ENCODE assay signal across 8 cellular contexts in the genomic region with DNA sequence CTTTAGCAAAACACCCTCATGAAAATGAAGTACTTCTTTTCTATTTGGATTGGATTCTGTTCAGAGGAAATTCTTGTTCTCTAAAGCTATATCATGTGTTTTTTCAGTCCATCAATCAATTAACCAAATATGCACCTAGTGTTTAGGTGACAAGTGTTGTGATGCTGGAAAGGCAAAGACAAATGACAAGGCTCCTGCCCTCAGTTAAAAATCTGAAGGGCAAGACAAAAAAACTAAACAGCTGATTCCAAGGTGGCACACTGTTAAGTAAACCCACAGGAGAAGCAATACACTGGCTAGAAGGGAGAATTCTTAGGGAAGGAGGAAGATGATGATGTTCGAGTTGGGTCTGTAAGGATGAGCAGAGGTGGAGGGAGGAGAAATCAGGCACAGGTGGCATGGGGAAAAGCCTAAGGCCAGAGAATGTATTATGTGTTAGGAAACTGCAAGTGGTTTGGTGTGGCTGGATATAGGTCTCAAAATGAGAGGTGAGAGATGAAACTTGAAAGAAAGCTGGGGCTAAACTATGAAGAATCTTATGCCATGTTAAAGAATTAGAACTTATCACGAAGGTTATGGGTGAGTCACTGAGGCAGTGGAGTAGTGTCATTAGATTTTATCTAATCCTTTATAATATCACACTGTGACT.
DNase-seq lines count a peak whose midpoint lies in the region; ATAC-seq lines count a peak whose summit lies in the region.

No MANE protein-coding gene starts in this region.

- peak; percentile 52 for ATAC-seq in GM19467 (IDR thresholded peaks at IDR 0.05; ENCODE audit: unreplicated experiment)
- peak; percentile 50 for ATAC-seq in HG03378 (IDR thresholded peaks at IDR 0.05; ENCODE audit: unreplicated experiment)

- DNase-seq in ELR (ENCODE audit: low read depth): peak; percentile 74
- peak; percentile 2 for DNase-seq in activated naive CD8-positive, alpha-beta T cell treated with anti-CD3 and anti-CD28 coated beads, Interleukin-2, amount 50 U/mL, for 16 hours (ENCODE audit: low read depth, low spot score)
- no peak for DNase-seq in NCI-H82 treated with DMSO at 0.1 percent for 48 hours (lab: John Stamatoyannopoulos, UW; ENCODE audit: unreplicated experiment)
- no peak for DNase-seq in pons (ENCODE audit: low spot score)
- no peak for DNase-seq in NK-92 (lab: John Stamatoyannopoulos, UW; ENCODE audit: unreplicated experiment)
- no peak for DNase-seq in NCI-H510A (lab: John Stamatoyannopoulos, UW)

Comparison
In these comparisons a context has a peak if more than half of its experiments do, and no peak if none do; other contexts are left out.
1. DNase-seq: peak in ELR (single experiment) and activated naive CD8-positive, alpha-beta T cell treated with anti-CD3 and anti-CD28 coated beads, Interleukin-2, amount 50 U/mL, for 16 hours (single experiment); none in NCI-H82 treated with DMSO at 0.1 percent for 48 hours (single experiment), pons (single experiment), NK-92 (single experiment) and NCI-H510A (single experiment).